ENCODE assay signal across 10 cellular contexts in genomic region chr17:37541880-37542675, GRCh38. TPM values are rescaled to one million over a fixed set of nuclear protein-coding genes. Genes with fewer than 3 reads are reported as not detected.
DNase-seq lines count a peak whose midpoint lies in the region; ATAC-seq, FAIRE-seq and TF ChIP-seq lines count a peak whose summit lies in the region.
"Had no signal": no experiment of that assay in that cellular context is flagged by ENCODE, and none has a peak within 500 bp of the region (broad histone marks: within the 10 kb centered on the region; RNA-seq: fewer than 3 reads in every experiment).

No MANE protein-coding gene starts in this region.

- H4K91ac ChIP-seq in IMR-90 (ENCODE audit: insufficient read depth, low read depth, low read length): peak overlapping the region; percentile 69

- no peak for TF ChIP-seq EP300 in GM12878 (IDR thresholded peaks at IDR 0.05; ENCODE audit: borderline replicate concordance in 1 of 2, control insufficient read depth in 1 of 2, low read depth in 2 of 2, low read length in 2 of 2)

- DNase-seq in Calu3: no peak
- DNase-seq in IMR-90: peak; percentile 83
- no peak for DNase-seq in GM12878 (ENCODE audit: low read depth, low spot score)
- DNase-seq in keratinocyte (ENCODE audit: low read depth, low spot score): no peak
- no peak for DNase-seq in UCSD-AML1 (lab: John Stamatoyannopoulos, UW; ENCODE audit: unreplicated experiment)
- DNase-seq in mucosa of descending colon: no peak
- no peak for DNase-seq in coronary artery (ENCODE audit: low spot score)
- no peak for DNase-seq in DMS79 (lab: John Stamatoyannopoulos, UW)
- DNase-seq: left colon, NCI-H69 had no signal

- H3K4ac ChIP-seq in IMR-90 (ENCODE audit: low read depth, low read length): peak overlapping the region; percentile 79

- SMC1A ChIA-PET in GM12878 (lab: Charles Lee; ENCODE audit: uncharacterized antibody, unreplicated experiment): interaction anchor here (1.1 kb wide), 1 partner anchor 11 kb away, joined by 3 read pairs; no protein-coding TSS in a partner anchor

- WGBS in IMR-90 (ENCODE audit: extremely low coverage in 2 of 2, insufficient read length in 1 of 2), 2 experiments: 100% methylated on average over 1 of the region's 9 CpGs; no CpG with 5 or more reads in 1 of the 2 experiments
- WGBS in GM12878 (ENCODE audit: insufficient coverage, insufficient replicate concordance, low lambda C conversion rate, missing lambda C conversion rate): 98% methylated on average over 9 of the region's 9 CpGs

- BruUV-seq in Calu3 (replicated peaks; lab: Mats Ljungman, UMichigan): TSS peak; percentile 18
- BruUV-seq in IMR-90 (replicated peaks; lab: Mats Ljungman, UMichigan): no TSS peak
- TSS peak; percentile 31 for BruUV-seq in GM12878 (replicated peaks; lab: Mats Ljungman, UMichigan)

- no peaks in the 10 kb centered on the region for H3K4me1 ChIP-seq in IMR-90 (ENCODE audit: control insufficient read depth, insufficient read depth, low read length)
- H3K4me1 ChIP-seq in GM12878 (ENCODE audit: control insufficient read depth, insufficient read depth, low read length): no peaks in the 10 kb centered on the region
- peaks cover 10% of the 10 kb centered on the region for H3K4me1 ChIP-seq in keratinocyte (ENCODE audit: control insufficient read depth, extremely low read depth, insufficient read depth, low read length)
- no peaks in the 10 kb centered on the region for H3K4me1 ChIP-seq in mucosa of descending colon (ENCODE audit: low read depth)

- 0 out of 2 replicates have a peak overlapping the region, but pooled peaks have one; percentile 49 for H2BK20ac ChIP-seq in IMR-90 (ENCODE audit: low read depth, low read length)

- H3K9me3 Mint-ChIP-seq in Calu3 (ENCODE audit: low read depth, unreplicated experiment): no peaks in the 10 kb centered on the region

- TF ChIP-seq CTCF in Calu3 (IDR thresholded peaks at IDR 0.05; ENCODE audit: unreplicated experiment): no peak
- no peak for TF ChIP-seq CTCF in IMR-90 (conservative IDR thresholded peaks at IDR 0.05; ENCODE audit: low read depth, low read length)
- no peak for TF ChIP-seq CTCF in GM12878 (IDR thresholded peaks at IDR 0.05 in 2 of 3, conservative IDR thresholded peaks at IDR 0.05 in 1 of 3; ENCODE audit: control insufficient read depth in 2 of 3, extremely low read depth in 1 of 3, insufficient read depth in 1 of 3, low read depth in 3 of 3, low read length in 3 of 3)
- TF ChIP-seq CTCF in keratinocyte (optimal IDR thresholded peaks at IDR 0.05 in 1 of 3, IDR thresholded peaks at IDR 0.05 in 1 of 3, conservative IDR thresholded peaks at IDR 0.05 in 1 of 3; ENCODE audit: extremely low read depth in 1 of 3, insufficient read depth in 2 of 3, low read length in 3 of 3): no peak
- no peak for TF ChIP-seq CTCF in mucosa of descending colon (IDR thresholded peaks at IDR 0.05)
- no peak for TF ChIP-seq CTCF in coronary artery (IDR thresholded peaks at IDR 0.05)

- H3K36me3 ChIP-seq in IMR-90 (ENCODE audit: control insufficient read depth, insufficient read depth, low read length): peaks cover 37% of the 10 kb centered on the region
- H3K36me3 ChIP-seq in GM12878 (ENCODE audit: control insufficient read depth in 2 of 2, insufficient read depth in 2 of 2, low read length in 1 of 2): peaks cover 15 to 23% of the 10 kb centered on the region in 2 experiments
- peaks cover 16 to 23% of the 10 kb centered on the region in 2 experiments for H3K36me3 ChIP-seq in keratinocyte (ENCODE audit: control insufficient read depth in 2 of 2, extremely low read depth in 1 of 2, insufficient read depth in 2 of 2, low read length in 2 of 2)
- peaks cover 26% of the 10 kb centered on the region for H3K36me3 ChIP-seq in mucosa of descending colon (ENCODE audit: low read depth)

- H3K79me2 ChIP-seq in GM12878 (ENCODE audit: control insufficient read depth, insufficient read depth, low read length) (no peaks in the 10 kb centered on the region; the same call in 1 of the 2 replicates), keratinocyte (ENCODE audit: control insufficient read depth, insufficient read depth, low read length) (no peaks in the 10 kb centered on the region)

- H3K79me1 ChIP-seq in IMR-90 (ENCODE audit: low read depth in 1 of 2, low read length in 2 of 2): peaks cover 20 to 29% of the 10 kb centered on the region in 2 experiments; a peak in 3 of 4 replicates

- TF ChIP-seq POLR2A in IMR-90 (IDR thresholded peaks at IDR 0.05; ENCODE audit: low read depth, low read length) (no peak), GM12878 (IDR thresholded peaks at IDR 0.05; ENCODE audit: low read depth, low read length) (no peak)

- H3K18ac ChIP-seq in IMR-90 (ENCODE audit: low read depth, low read length): no peak overlapping the region

- H3K27ac ChIP-seq in IMR-90 (ENCODE audit: insufficient read depth, low read length): peak overlapping the region; percentile 34; the same call in 1 of the 2 replicates
- H3K27ac ChIP-seq in GM12878 (ENCODE audit: control insufficient read depth, insufficient read depth): no peak overlapping the region
- H3K27ac ChIP-seq in keratinocyte (ENCODE audit: control insufficient read depth, insufficient read depth, low read length): peak overlapping the region; percentile 19
- no peak overlapping the region for H3K27ac ChIP-seq in coronary artery

- H3K4me3 ChIP-seq in IMR-90 (ENCODE audit: insufficient read depth, low read depth, low read length) (no peak overlapping the region), GM12878 (no peak overlapping the region), keratinocyte (ENCODE audit: control insufficient read depth in 2 of 3, extremely low read depth in 1 of 3, insufficient read depth in 2 of 3, low read depth in 1 of 3, low read length in 3 of 3) (no peak overlapping the region), mucosa of descending colon (no peak overlapping the region), coronary artery (no peak overlapping the region)

- POLR2A ChIA-PET in IMR-90 (lab: Charles Lee; ENCODE audit: unreplicated experiment) (interaction anchor here (0.6 kb wide), 2 partner anchors 9 kb away, joined by 4 to 7 read pairs; no protein-coding TSS in a partner anchor), GM12878 (lab: Charles Lee) (no interaction called here)

- H3K4me2 ChIP-seq in IMR-90 (ENCODE audit: low read depth, low read length): no peak overlapping the region
- no peak overlapping the region for H3K4me2 ChIP-seq in GM12878 (ENCODE audit: control insufficient read depth, insufficient read depth)
- peak overlapping the region; percentile 22 for H3K4me2 ChIP-seq in keratinocyte (ENCODE audit: control insufficient read depth, extremely low read depth, insufficient read depth, low read depth, low read length)

- ATAC-seq in IMR-90 (ENCODE audit: low read depth): peak; percentile 83
- ATAC-seq in GM12878: no peak
- ATAC-seq in mucosa of descending colon: no peak
- ATAC-seq: left colon had no signal

- H2AK9ac ChIP-seq in IMR-90 (replicated peaks; ENCODE audit: low read depth, low read length, poor library complexity): no peak overlapping the region

- H3K9ac ChIP-seq in IMR-90 (ENCODE audit: low read depth, low read length) (no peak overlapping the region), GM12878 (ENCODE audit: control insufficient read depth, insufficient read depth, low read length) (no peak overlapping the region), keratinocyte (ENCODE audit: control insufficient read depth, extremely low read depth, insufficient read depth, low read length) (no peak overlapping the region)

- RAD21 ChIA-PET in GM12878 (lab: Charles Lee; ENCODE audit: unreplicated experiment): interaction anchor here (0.7 to 1.3 kb wide), 2 partner anchors 96 to 274 kb away, joined by 3 to 4 read pairs; no protein-coding TSS in a partner anchor

- no peaks in the 10 kb centered on the region for H3K27me3 Mint-ChIP-seq in Calu3 (ENCODE audit: unreplicated experiment)

- FAIRE-seq in GM12878 (lab: Jason Lieb, UNC) (no peak), keratinocyte (lab: Jason Lieb, UNC) (no peak)

- H3K9me3 ChIP-seq in IMR-90 (ENCODE audit: control insufficient read depth, insufficient read depth, low read length) (no peaks in the 10 kb centered on the region), GM12878 (replicated peaks; ENCODE audit: control insufficient read depth, insufficient read depth, low read length) (no peaks in the 10 kb centered on the region), keratinocyte (ENCODE audit: control insufficient read depth, low read depth, low read length) (no peaks in the 10 kb centered on the region), mucosa of descending colon (no peaks in the 10 kb centered on the region)

- peak overlapping the region; percentile 7 for H2BK120ac ChIP-seq in IMR-90 (ENCODE audit: low read depth, low read length)

- TF ChIP-seq RAD21 in IMR-90 (IDR thresholded peaks at IDR 0.05; ENCODE audit: low read length) (no peak), GM12878 (IDR thresholded peaks at IDR 0.05; ENCODE audit: insufficient read depth, low read depth, low read length) (no peak)

- H3K23ac ChIP-seq in IMR-90 (ENCODE audit: low read depth, low read length): no peak overlapping the region

- H2BK5ac ChIP-seq in IMR-90 (ENCODE audit: low read depth, low read length, poor library complexity, severe bottlenecking): no peak overlapping the region

- peaks cover 7% of the 10 kb centered on the region for H3K4me1 Mint-ChIP-seq in Calu3 (ENCODE audit: low read depth, unreplicated experiment)

- H4K8ac ChIP-seq in IMR-90 (ENCODE audit: low read depth in 2 of 2, low read length in 2 of 2): peak overlapping the region; percentile 77 to 80; a peak in 3 of 4 replicates

- no peak overlapping the region for H3K56ac ChIP-seq in IMR-90 (ENCODE audit: extremely low read depth, insufficient read depth, low read length)

- H3K4me3 Mint-ChIP-seq in Calu3 (ENCODE audit: low read depth, unreplicated experiment): no peak overlapping the region

- intact Hi-C loops in Calu3 (cut with micrococcal nuclease; ENCODE audit: unreplicated experiment): no loop called here
- intact Hi-C loops in IMR-90 (cut with micrococcal nuclease): loop anchor here (10.0 kb wide), 1 partner anchor 53 kb away; no protein-coding TSS in a partner anchor
- intact Hi-C loops in GM12878 (cut with micrococcal nuclease; ENCODE audit: unreplicated experiment): no loop called here
- intact Hi-C loops in mucosa of descending colon (cut with DNase I, micrococcal nuclease): no loop called here

- in situ Hi-C loops in IMR-90 (cut with MboI; ENCODE audit: low sequenced_read_pairs): no loop called here
- in situ Hi-C loops in GM12878 (cut with MboI): no loop called here

- H3K9me1 ChIP-seq in IMR-90 (ENCODE audit: insufficient read depth, low read length) (peaks cover 3% of the 10 kb centered on the region; the same call in 1 of the 2 replicates), keratinocyte (ENCODE audit: control insufficient read depth, extremely low read depth, insufficient read depth, low read length) (no peaks in the 10 kb centered on the region)

- peak overlapping the region; percentile 79; the same call in 1 of the 2 replicates for H2AK5ac ChIP-seq in IMR-90 (ENCODE audit: low read depth, low read length)

- no peak overlapping the region for H2BK15ac ChIP-seq in IMR-90 (ENCODE audit: low read depth, low read length)

- H2AFZ ChIP-seq in IMR-90 (replicated peaks; ENCODE audit: low read length, poor library complexity) (no peak overlapping the region), GM12878 (ENCODE audit: control insufficient read depth, low read depth, low read length) (no peak overlapping the region), keratinocyte (ENCODE audit: control insufficient read depth, low read length) (no peak overlapping the region)

- peaks cover 45% of the 10 kb centered on the region for H3K36me3 Mint-ChIP-seq in Calu3 (ENCODE audit: insufficient read depth, unreplicated experiment)

- H3K27me3 ChIP-seq in IMR-90 (ENCODE audit: control insufficient read depth, insufficient read depth, low read length) (no peaks in the 10 kb centered on the region), GM12878 (replicated peaks in 1 of 2; ENCODE audit: control insufficient read depth in 2 of 2, insufficient read depth in 2 of 2, low read length in 1 of 2) (no peaks in the 10 kb centered on the region), keratinocyte (ENCODE audit: control insufficient read depth, extremely low read depth, insufficient read depth, low read length) (no peaks in the 10 kb centered on the region)

- no peaks in the 10 kb centered on the region for H4K20me1 ChIP-seq in IMR-90 (ENCODE audit: insufficient read depth, low read length)
- H4K20me1 ChIP-seq in GM12878 (ENCODE audit: control insufficient read depth, insufficient read depth): no peaks in the 10 kb centered on the region
- H4K20me1 ChIP-seq in keratinocyte (ENCODE audit: control insufficient read depth, extremely low read depth, insufficient read depth, low read length): no peaks in the 10 kb centered on the region

- peak overlapping the region; percentile 68 for H3K14ac ChIP-seq in IMR-90 (replicated peaks; ENCODE audit: low read depth, low read length)

- CTCF ChIA-PET in Calu3 (lab: Charles Lee) (interaction anchor here (0.6 to 1.3 kb wide), 3 partner anchors 245 to 340 kb away, joined by 3 to 4 read pairs (median 3); no protein-coding TSS in a partner anchor), IMR-90 (lab: Yijun Ruan, JAX) (interaction anchor here (1.0 kb wide), 1 partner anchor 15 kb away, joined by 5 read pairs; no protein-coding TSS in a partner anchor), GM12878 (lab: Yijun Ruan, JAX) (interaction anchor here (0.9 to 1.3 kb wide), 5 partner anchors 13 to 253 kb away, joined by 3 to 5 read pairs (median 3); no protein-coding TSS in a partner anchor)

- dilution Hi-C loops in IMR-90 (cut with HindIII; ENCODE audit: low sequenced_read_pairs, unreplicated experiment) (no loop called here), keratinocyte (cut with MboI; ENCODE audit: extremely low pct_ligation_motif_present, low sequenced_read_pairs) (no loop called here)

- H4K5ac ChIP-seq in IMR-90 (ENCODE audit: low read depth, low read length): peak overlapping the region; percentile 4; the same call in 1 of the 2 replicates

- peak overlapping the region; percentile 15 for H3K27ac Mint-ChIP-seq in Calu3 (ENCODE audit: unreplicated experiment)

RNA-seq across cellular contexts. Expression of gene DUSP14, which starts 52.4 kb away (rescaled TPM):
- total RNA-seq in Calu3 (2022) (75.2 and 77.6 TPM in 2 replicates), IMR-90 (2012; rRNA removed) (97.5 and 102 TPM in 2 replicates), GM12878 (2014; rRNA removed) (25.2 and 26.6 TPM in 2 replicates), GM12878 (2014; rRNA removed; fragmentation: Illumina TruSeq; extraction: Trizol) (15.9 and 16.2 TPM in 2 replicates), GM12878 (2021) (14.5 and 15.6 TPM in 2 replicates), mucosa of descending colon (1 to 10 TPM in 2 of 3 donors, under 1 TPM in 1; 0.81 to 8.2 (median 1.8) TPM)
- polyA plus RNA-seq in IMR-90 (2012; rRNA removed) (126 and 127 TPM in 2 replicates), GM12878 (2011; rRNA removed) (21.5 and 24.7 TPM in 2 replicates), GM12878 (2014; fragmentation: Illumina TruSeq; extraction: Trizol) (18.0 and 24.1 TPM in 2 replicates), GM12878 (2014; fragmentation: Nextera tagmentation; extraction: Ambion mirVana) (10 to 100 TPM; 21.1 to 36.5 TPM), GM12878 (2014; rRNA removed) (23.6 and 24.4 TPM in 2 replicates), GM12878 (2016; fragmentation: Nextera tagmentation; extraction: Ambion mirVana) (10 to 100 TPM; 29.2 to 30.4 TPM), keratinocyte (169 to 226 TPM (median 210 TPM) in 3 replicates)
- polyA plus RNA-seq in IMR-90 (2012; cell fraction: cytosol; rRNA removed): 93.8 and 139 TPM in 2 replicates
- polyA plus RNA-seq in IMR-90 (2012; cell fraction: nucleus; rRNA removed; ENCODE audit: low replicate concordance): 88.2 and 107 TPM in 2 replicates
- total RNA-seq in GM12878 (2013; cell fraction: nucleolus; rRNA removed): 12.7 TPM in 2 replicates
- polyA plus RNA-seq in GM12878 (2011; ENCODE audit: low read depth): 5.4 TPM
- 29.7 and 35.2 TPM in 2 replicates for polyA plus RNA-seq in GM12878 (2011; cell fraction: cytosol; rRNA removed)
- 12.1 and 12.9 TPM in 2 replicates for polyA plus RNA-seq in GM12878 (2011; cell fraction: nucleus; rRNA removed)
- 6.3 and 7.7 TPM in 2 replicates for polyA plus RNA-seq in GM12878 (2012)
- polyA minus RNA-seq in GM12878 (2011; rRNA and poly(A)+ RNA removed): 15.4 and 21.3 TPM in 2 replicates
- polyA minus RNA-seq in GM12878 (2011; cell fraction: cytosol; rRNA and poly(A)+ RNA removed): 6.4 and 6.8 TPM in 2 replicates
- 3.0 and 4.3 TPM in 2 replicates for polyA minus RNA-seq in GM12878 (2011; cell fraction: nucleus; rRNA and poly(A)+ RNA removed)
- polyA plus RNA-seq in keratinocyte (2011; ENCODE audit: low read depth): 52.8 TPM
- polyA plus RNA-seq in keratinocyte (2011; cell fraction: cytosol; rRNA removed): 197 and 226 TPM in 2 replicates
- 187 and 230 TPM in 2 replicates for polyA plus RNA-seq in keratinocyte (2011; cell fraction: nucleus; rRNA removed)
- 115 and 211 TPM in 2 replicates for polyA plus RNA-seq in keratinocyte (2012; ENCODE audit: low replicate concordance)
- 137 to 243 TPM (median 145 TPM) in 3 replicates for polyA minus RNA-seq in keratinocyte
- polyA minus RNA-seq in keratinocyte (2011; cell fraction: cytosol; rRNA and poly(A)+ RNA removed): 130 TPM
- polyA minus RNA-seq in keratinocyte (2011; cell fraction: nucleus; rRNA and poly(A)+ RNA removed): 77.0 and 108 TPM in 2 replicates

Comparison
In these comparisons a context has a peak if more than half of its experiments do, and no peak if none do; other contexts are left out.
1. H3K27ac ChIP-seq: peak in IMR-90 (single experiment) and keratinocyte (single experiment); none in GM12878 (single experiment) and coronary artery (0 of 2).